Comparison of ENCODE assay signal across 1 cellular context in genomic region chr15:92500023-92500630, GRCh38.
TF ChIP-seq lines count a peak whose summit lies in the region.

No MANE protein-coding gene starts in this region.

TF ChIP-seq in K562, 482 proteins besides CTCF, POLR2A, EP300 and RAD21 (continued from another document):
- TF ChIP-seq RREB1 (CRISPR knock-in tag; IDR thresholded peaks at IDR 0.05) (no peak), SRF (CRISPR knock-in tag; IDR thresholded peaks at IDR 0.05) (no peak)
